10 cellular contexts compared by ENCODE assay signal in genomic region chr9:88077071-88077617, GRCh38.
DNase-seq lines count a peak whose midpoint lies in the region; ATAC-seq and TF ChIP-seq lines count a peak whose summit lies in the region.
"Had no signal": no experiment of that assay in that cellular context is flagged by ENCODE, and none has a peak within 500 bp of the region (broad histone marks: within the 10 kb centered on the region; RNA-seq: fewer than 3 reads in every experiment).

No MANE protein-coding gene starts in this region.

- peaks cover 0 to 2% (median 0%) of the 10 kb centered on the region in 8 donors for H3K9me3 Mint-ChIP-seq in CD4-positive, alpha-beta memory T cell

- H3K27ac ChIP-seq in CD4-positive, alpha-beta memory T cell (ENCODE audit: low read depth, low read length) = no peak overlapping the region
- H3K27ac ChIP-seq in fibroblast of lung (ENCODE audit: insufficient read depth, low read length) (no peak overlapping the region), prostate gland (peak overlapping the region; percentile 65 to 81)

- no peaks in the 10 kb centered on the region for H3K79me2 ChIP-seq in fibroblast of lung (ENCODE audit: control insufficient read depth, insufficient read depth, low read length)

- WGBS in prostate gland = 38% methylated on average over 20 of the region's 20 CpGs

- H3K4me3 ChIP-seq in CD4-positive, alpha-beta memory T cell (ENCODE audit: low read length in 2 of 2) = no peak overlapping the region
- peak overlapping the region in 2 of 4 experiments; percentile 61 to 64 for H3K4me3 ChIP-seq in fibroblast of lung (replicated peaks in 1 of 4; ENCODE audit: control extremely low read depth in 1 of 4, insufficient read depth in 1 of 4, low read depth in 3 of 4, low read length in 4 of 4)
- H3K4me3 ChIP-seq in prostate gland = peak overlapping the region; percentile 39 to 50
- H3K4me3 ChIP-seq: GM12878 had no signal

- peak overlapping the region; percentile 97 for H3K4me2 ChIP-seq in fibroblast of lung (ENCODE audit: extremely low read depth, insufficient read depth, low read length)

- no peak for TF ChIP-seq POLR2A in prostate gland (IDR thresholded peaks at IDR 0.05)

- peaks cover 5% of the 10 kb centered on the region for H3K4me1 ChIP-seq in CD4-positive, alpha-beta memory T cell (ENCODE audit: insufficient read depth, low read length)
- H3K4me1 ChIP-seq in fibroblast of lung (ENCODE audit: control insufficient read depth, extremely low read depth, insufficient read depth, low read length) = no peaks in the 10 kb centered on the region
- H3K4me1 ChIP-seq in prostate gland (replicated peaks) = no peaks in the 10 kb centered on the region

- H3K4me3 Mint-ChIP-seq in CD4-positive, alpha-beta memory T cell = peak overlapping the region; percentile 50 to 91 (median 84)
- H3K4me3 Mint-ChIP-seq in T-helper 17 cell = peak overlapping the region; percentile 95

- peak overlapping the region in 1 of 7 donors; percentile 22 for H3K27ac Mint-ChIP-seq in CD4-positive, alpha-beta memory T cell
- no peak overlapping the region for H3K27ac Mint-ChIP-seq in T-helper 17 cell

- H3K36me3 ChIP-seq in CD4-positive, alpha-beta memory T cell (ENCODE audit: insufficient read depth, low read length) = no peaks in the 10 kb centered on the region
- no peaks in the 10 kb centered on the region for H3K36me3 ChIP-seq in fibroblast of lung (ENCODE audit: control insufficient read depth, insufficient read depth, low read length)
- no peaks in the 10 kb centered on the region for H3K36me3 ChIP-seq in prostate gland

- H4K20me1 ChIP-seq in fibroblast of lung (ENCODE audit: control insufficient read depth, extremely low read depth, insufficient read depth, low read length) = no peaks in the 10 kb centered on the region

- TF ChIP-seq CTCF in fibroblast of lung (conservative IDR thresholded peaks at IDR 0.05 in 1 of 2, IDR thresholded peaks at IDR 0.05 in 1 of 2; ENCODE audit: low read depth in 1 of 2, low read length in 2 of 2) (no peak), prostate gland (IDR thresholded peaks at IDR 0.05) (no peak)

- H3K27me3 Mint-ChIP-seq in CD4-positive, alpha-beta memory T cell = peaks cover 23 to 25% of the 10 kb centered on the region in 2 donors
- peaks cover 47% of the 10 kb centered on the region for H3K27me3 Mint-ChIP-seq in T-helper 17 cell

- POLR2A ChIA-PET in CD4-positive, alpha-beta memory T cell (lab: Charles Lee; ENCODE audit: partially characterized antibody) = no interaction called here

- no peak overlapping the region for H2AFZ ChIP-seq in fibroblast of lung (ENCODE audit: low read length)

- intact Hi-C loops in CD4-positive, alpha-beta memory T cell (cut with micrococcal nuclease) = no loop called here
- intact Hi-C loops in prostate gland (cut with DNase I) = no loop called here

- H3K4me1 Mint-ChIP-seq in CD4-positive, alpha-beta memory T cell = peaks cover 9 to 21% (median 15%) of the 10 kb centered on the region in 4 donors
- H3K4me1 Mint-ChIP-seq in T-helper 17 cell = peaks cover 14% of the 10 kb centered on the region

- no peaks in the 10 kb centered on the region for H3K27me3 ChIP-seq in CD4-positive, alpha-beta memory T cell (ENCODE audit: insufficient read depth, low read length)
- no peaks in the 10 kb centered on the region for H3K27me3 ChIP-seq in fibroblast of lung (ENCODE audit: control insufficient read depth, insufficient read depth, low read length)
- H3K27me3 ChIP-seq in prostate gland (replicated peaks; ENCODE audit: insufficient read depth) = no peaks in the 10 kb centered on the region

- CTCF ChIA-PET in CD4-positive, alpha-beta memory T cell (lab: Charles Lee; ENCODE audit: partially characterized antibody) = interaction anchor here (1.4 kb wide), 1 partner anchor 10 kb away, joined by 3 read pairs; no protein-coding TSS in a partner anchor

- no peaks in the 10 kb centered on the region for H3K36me3 Mint-ChIP-seq in CD4-positive, alpha-beta memory T cell
- H3K36me3 Mint-ChIP-seq in T-helper 17 cell (ENCODE audit: low read depth) = peaks cover 7% of the 10 kb centered on the region

- no peaks in the 10 kb centered on the region for H3K9me3 ChIP-seq in CD4-positive, alpha-beta memory T cell (ENCODE audit: control insufficient read depth in 1 of 2, low read length in 2 of 2)
- no peaks in the 10 kb centered on the region for H3K9me3 ChIP-seq in T-helper 17 cell (ENCODE audit: control insufficient read depth, low read length, poor library complexity, severe bottlenecking)
- H3K9me3 ChIP-seq in fibroblast of lung (ENCODE audit: control insufficient read depth, insufficient read depth, low read depth, low read length) = no peaks in the 10 kb centered on the region
- H3K9me3 ChIP-seq in prostate gland = no peaks in the 10 kb centered on the region

- H3K9ac ChIP-seq in fibroblast of lung (ENCODE audit: insufficient read depth, low read length) = no peak overlapping the region

- DNase-seq in CD4-positive, alpha-beta memory T cell = no peak
- DNase-seq in T-helper 17 cell (no peak), fibroblast of lung (ENCODE audit: low read depth in 2 of 2) (no peak), prostate gland (ENCODE audit: low spot score) (no peak), medulla oblongata (ENCODE audit: extremely low spot score) (no peak)
- no peak for DNase-seq in NK-92 treated with Interleukin-12 subunit alpha and Interleukin-12 subunit beta, amount 100 ng/mL, for 24 hours (lab: John Stamatoyannopoulos, UW)
- DNase-seq: NCI-H524 treated with DMSO at 0.1 percent for 48 hours had no signal

- ATAC-seq in T-helper 17 cell = no peak
- no peak for ATAC-seq in HG03432 (IDR thresholded peaks at IDR 0.05; ENCODE audit: unreplicated experiment)
- no peak for ATAC-seq in HG02938 (IDR thresholded peaks at IDR 0.05; ENCODE audit: unreplicated experiment)
- ATAC-seq: GM12878 had no signal

Comparison
In these comparisons a context has a peak if more than half of its experiments do, and no peak if none do; other contexts are left out.
1. H3K27ac ChIP-seq: peak in prostate gland (2 of 2); none in CD4-positive, alpha-beta memory T cell (single experiment) and fibroblast of lung (single experiment).
2. H3K4me3 ChIP-seq: peak in prostate gland (2 of 2); none in CD4-positive, alpha-beta memory T cell (0 of 2).